ENCODE assay signal across 1 cellular context in genomic region chr7:123732413-123733091, GRCh38.
TF ChIP-seq lines count a peak whose summit lies in the region.

No MANE protein-coding gene starts in this region.

TF ChIP-seq in K562, 482 proteins besides CTCF, POLR2A, EP300 and RAD21 (continued from another document):
- TF ChIP-seq TEAD1 (CRISPR knock-in tag; IDR thresholded peaks at IDR 0.05) (no peak), ZNF316 (IDR thresholded peaks at IDR 0.05) (0 out of 2 replicates have a peak, but pooled peaks have one; percentile 2), NFE2 (IDR thresholded peaks at IDR 0.05; ENCODE audit: low read depth) (no peak), ZNF324 (CRISPR knock-in tag; IDR thresholded peaks at IDR 0.05) (peak; percentile 97), ZSCAN29 (IDR thresholded peaks at IDR 0.05) (no peak), BCLAF1 (IDR thresholded peaks at IDR 0.05; ENCODE audit: borderline replicate concordance in 1 of 2, control insufficient read depth in 1 of 2, low read depth in 2 of 2, low read length in 1 of 2) (0 out of 4 replicates have a peak, but pooled peaks of 1 of the 2 experiments have one; percentile 15)
